In genomic region chr1:204018460-204018859, GRCh38 we compare ENCODE assay signal across 18 cellular contexts. TPM values are rescaled to one million over a fixed set of nuclear protein-coding genes. Genes with fewer than 3 reads are reported as not detected.
DNase-seq lines count a peak whose midpoint lies in the region; ATAC-seq and TF ChIP-seq lines count a peak whose summit lies in the region.
"Had no signal": no experiment of that assay in that cellular context is flagged by ENCODE, and none has a peak within 500 bp of the region (broad histone marks: within the 10 kb centered on the region; RNA-seq: fewer than 3 reads in every experiment).

No MANE protein-coding gene starts in this region.

- no peaks in the 10 kb centered on the region for H4K20me1 ChIP-seq in HCT116 (ENCODE audit: insufficient read depth)
- H4K20me1 ChIP-seq: BLaER1 treated with 17β-estradiol and CSF1 and Interleukin-3, amounts not matched to agents 10 nM and 100 nM had no signal

- BruUV-seq in HCT116 (replicated peaks; lab: Mats Ljungman, UMichigan): no TSS peak

- H3K27me3 Mint-ChIP-seq in WTC11 (ENCODE audit: low read depth) (0 out of 2 replicates have a peak, but pooled peaks cover 6% of the 10 kb centered on the region), nephron progenitor cell (ENCODE audit: low read depth, poor library complexity) (peaks cover 4% of the 10 kb centered on the region)
- H3K27me3 Mint-ChIP-seq in effector memory CD8-positive, alpha-beta T cell: peaks cover 0 to 5% of the 10 kb centered on the region in 2 donors

- POLR2A ChIA-PET in HCT116 (lab: Charles Lee): no interaction called here
- POLR2A ChIA-PET in WTC11 (lab: Charles Lee): no interaction called here

- ATAC-seq in HCT116 (no peak), WTC11 (peak; percentile 47)
- no peak for ATAC-seq in effector memory CD8-positive, alpha-beta T cell (replicated peaks)
- ATAC-seq: CD8-positive, alpha-beta T cell had no signal

- no peaks in the 10 kb centered on the region for H3K36me3 Mint-ChIP-seq in WTC11
- H3K36me3 Mint-ChIP-seq in nephron progenitor cell (ENCODE audit: low read depth): no peaks in the 10 kb centered on the region
- no peaks in the 10 kb centered on the region for H3K36me3 Mint-ChIP-seq in effector memory CD8-positive, alpha-beta T cell (ENCODE audit: insufficient read depth)
- H3K36me3 Mint-ChIP-seq: CD8-positive, alpha-beta T cell had no signal

- TF ChIP-seq CTCF in 22Rv1 (IDR thresholded peaks at IDR 0.05) (no peak), HCT116 (IDR thresholded peaks at IDR 0.05 in 2 of 3, conservative IDR thresholded peaks at IDR 0.05 in 1 of 3; ENCODE audit: borderline replicate concordance in 1 of 3, insufficient read depth in 1 of 3, low read depth in 2 of 3, low read length in 2 of 3) (no peak), WTC11 (IDR thresholded peaks at IDR 0.05) (no peak), nephron progenitor cell (IDR thresholded peaks at IDR 0.05) (no peak), esophagus squamous epithelium (IDR thresholded peaks at IDR 0.05) (no peak)

- H3K9me3 Mint-ChIP-seq in WTC11 (peaks cover 4% of the 10 kb centered on the region; the same call in 1 of the 2 replicates), nephron progenitor cell (no peaks in the 10 kb centered on the region)
- peaks cover 0 to 1% of the 10 kb centered on the region in 2 donors for H3K9me3 Mint-ChIP-seq in effector memory CD8-positive, alpha-beta T cell
- H3K9me3 Mint-ChIP-seq: CD8-positive, alpha-beta T cell; HFFc6 had no signal

- H3K27ac ChIP-seq in 22Rv1: peak overlapping the region; percentile 51
- no peak overlapping the region for H3K27ac ChIP-seq in HCT116 (ENCODE audit: low read depth, low read length)
- H3K27ac ChIP-seq in esophagus squamous epithelium: no peak overlapping the region
- H3K27ac ChIP-seq: BLaER1 treated with 17β-estradiol and CSF1 and Interleukin-3, amounts not matched to agents 10 nM and 100 nM; HL-60 had no signal

- H3K9me3 ChIP-seq in HCT116 (ENCODE audit: control insufficient read depth in 1 of 2, insufficient read depth in 1 of 2, low read depth in 1 of 2, low read length in 2 of 2): no peaks in the 10 kb centered on the region
- H3K9me3 ChIP-seq in esophagus squamous epithelium: no peaks in the 10 kb centered on the region
- H3K9me3 ChIP-seq: BLaER1 treated with 17β-estradiol and CSF1 and Interleukin-3, amounts not matched to agents 10 nM and 100 nM had no signal

- RAD21 ChIA-PET in HCT116 (lab: Charles Lee; ENCODE audit: low non-redundant PET in 1 of 2, low total read pairs in 2 of 2, uncharacterized antibody in 2 of 2, unreplicated experiment in 2 of 2): no interaction called here

- no peak for TF ChIP-seq RAD21 in HCT116 (IDR thresholded peaks at IDR 0.05; ENCODE audit: low read depth)

- no peak overlapping the region for H3K4me3 Mint-ChIP-seq in WTC11
- no peak overlapping the region for H3K4me3 Mint-ChIP-seq in nephron progenitor cell
- H3K4me3 Mint-ChIP-seq in effector memory CD8-positive, alpha-beta T cell: no peak overlapping the region
- H3K4me3 Mint-ChIP-seq: B cell; CD8-positive, alpha-beta T cell; HFFc6 had no signal

- H3K79me2 ChIP-seq in HCT116 (ENCODE audit: insufficient read depth, low read length): no peaks in the 10 kb centered on the region

- CTCF ChIA-PET in HCT116 (lab: Charles Lee): no interaction called here
- CTCF ChIA-PET in WTC11 (lab: Charles Lee): interaction anchor here (1.6 kb wide), 2 partner anchors 111 to 147 kb away, joined by 3 to 6 read pairs; no protein-coding TSS in a partner anchor

- 51 to 58% methylated on average over 2 of the region's 2 CpGs for WGBS in esophagus squamous epithelium, 2 donors

- H3K27me3 ChIP-seq in HCT116 (ENCODE audit: insufficient read depth, low read length) (no peaks in the 10 kb centered on the region), esophagus squamous epithelium (no peaks in the 10 kb centered on the region)
- H3K27me3 ChIP-seq: BLaER1 treated with 17β-estradiol and CSF1 and Interleukin-3, amounts not matched to agents 10 nM and 100 nM had no signal

- TF ChIP-seq POLR2A in HCT116 (IDR thresholded peaks at IDR 0.05; ENCODE audit: borderline replicate concordance, extremely low read depth, insufficient read depth, insufficient read length): no peak
- no peak for TF ChIP-seq POLR2A in esophagus squamous epithelium (IDR thresholded peaks at IDR 0.05)

- H2AFZ ChIP-seq in HCT116 (ENCODE audit: low read depth, low read length, poor library complexity, severe bottlenecking): peak overlapping the region; percentile 19

- H3K4me1 Mint-ChIP-seq in WTC11 (peaks cover 30% of the 10 kb centered on the region), nephron progenitor cell (peaks cover 56% of the 10 kb centered on the region)
- no peaks in the 10 kb centered on the region for H3K4me1 Mint-ChIP-seq in effector memory CD8-positive, alpha-beta T cell (ENCODE audit: low read depth in 2 of 2)
- H3K4me1 Mint-ChIP-seq: B cell had no signal

- H3K4me1 ChIP-seq in HCT116 (ENCODE audit: control insufficient read depth in 1 of 2, insufficient read depth in 2 of 2, low read length in 2 of 2) (peaks cover 0 to 6% of the 10 kb centered on the region in 2 experiments; a peak in 1 of 4 replicates), esophagus squamous epithelium (no peaks in the 10 kb centered on the region)
- H3K4me1 ChIP-seq: BLaER1 treated with 17β-estradiol and CSF1 and Interleukin-3, amounts not matched to agents 10 nM and 100 nM had no signal

- H3K4me3 ChIP-seq in HCT116 (replicated peaks in 1 of 2; ENCODE audit: low read depth in 1 of 2, low read length in 2 of 2) (no peak overlapping the region), esophagus squamous epithelium (no peak overlapping the region)
- H3K4me3 ChIP-seq: BLaER1 treated with 17β-estradiol and CSF1 and Interleukin-3, amounts not matched to agents 10 nM and 100 nM had no signal

- no peak for DNase-seq in HCT116 (ENCODE audit: low read depth, low spot score)
- no peak for DNase-seq in WTC11 (ENCODE audit: low spot score)
- DNase-seq in nephron progenitor cell: no peak
- DNase-seq in effector memory CD8-positive, alpha-beta T cell: no peak
- DNase-seq in esophagus squamous epithelium (lab: John Stamatoyannopoulos, UW): no peak
- no peak for DNase-seq in activated naive CD4-positive, alpha-beta T cell treated with Interleukin-2 at 50 U/mL for 16 hours
- no peak for DNase-seq in NCI-H748 (lab: John Stamatoyannopoulos, UW; ENCODE audit: unreplicated experiment)
- DNase-seq: Calu3; CD8-positive, alpha-beta T cell; DMS79 treated with DMSO at 0.1 percent for 48 hours; GF-D8; GOT3; H7; HFFc6 had no signal

- intact Hi-C loops in HCT116 (cut with micrococcal nuclease) (no loop called here), esophagus squamous epithelium (cut with DNase I) (no loop called here)

- H3K27ac Mint-ChIP-seq in WTC11 (no peak overlapping the region), nephron progenitor cell (peak overlapping the region; percentile 25)
- no peak overlapping the region for H3K27ac Mint-ChIP-seq in effector memory CD8-positive, alpha-beta T cell
- H3K27ac Mint-ChIP-seq: B cell; CD8-positive, alpha-beta T cell; HFFc6 had no signal

- no peak overlapping the region for H3K9ac ChIP-seq in HCT116 (ENCODE audit: low read length)
- H3K9ac ChIP-seq: BLaER1 treated with 17β-estradiol and CSF1 and Interleukin-3, amounts not matched to agents 10 nM and 100 nM had no signal

- no peaks in the 10 kb centered on the region for H3K9me2 ChIP-seq in HCT116 (ENCODE audit: insufficient read depth)

- H3K36me3 ChIP-seq in HCT116 (ENCODE audit: control insufficient read depth in 1 of 2, insufficient read depth in 2 of 2, low read length in 2 of 2) (no peaks in the 10 kb centered on the region), esophagus squamous epithelium (no peaks in the 10 kb centered on the region)
- H3K36me3 ChIP-seq: BLaER1 treated with 17β-estradiol and CSF1 and Interleukin-3, amounts not matched to agents 10 nM and 100 nM had no signal

- no peak overlapping the region for H3K4me2 ChIP-seq in HCT116 (ENCODE audit: low read length)
- H3K4me2 ChIP-seq: BLaER1 treated with 17β-estradiol and CSF1 and Interleukin-3, amounts not matched to agents 10 nM and 100 nM had no signal

TF ChIP-seq in HCT116, 20 proteins besides CTCF, POLR2A, EP300 and RAD21:
- TF ChIP-seq CEBPB (IDR thresholded peaks at IDR 0.05; ENCODE audit: low read depth): no peak
- TF ChIP-seq ATF3 (IDR thresholded peaks at IDR 0.05): no peak

TF ChIP-seq in WTC11, 78 proteins besides CTCF, POLR2A, EP300 and RAD21:
- TF ChIP-seq TP53 (CRISPR knock-in tag; IDR thresholded peaks at IDR 0.05): no peak
- TF ChIP-seq ESRRA (CRISPR knock-in tag; IDR thresholded peaks at IDR 0.05; ENCODE audit: borderline replicate concordance): no peak
- TF ChIP-seq IRF2 (CRISPR knock-in tag; IDR thresholded peaks at IDR 0.05; ENCODE audit: borderline replicate concordance, low read depth): no peak
- no peak for TF ChIP-seq E2F4 (CRISPR knock-in tag; IDR thresholded peaks at IDR 0.05; ENCODE audit: borderline replicate concordance, low read depth)
- TF ChIP-seq USF2 (CRISPR knock-in tag; IDR thresholded peaks at IDR 0.05): no peak
- TF ChIP-seq ZNF232 (CRISPR knock-in tag; IDR thresholded peaks at IDR 0.05): no peak
- no peak for TF ChIP-seq SMAD3 (CRISPR knock-in tag; IDR thresholded peaks at IDR 0.05; ENCODE audit: borderline replicate concordance)
- no peak for TF ChIP-seq GTF2I (CRISPR knock-in tag; conservative IDR thresholded peaks at IDR 0.05)
- TF ChIP-seq RORB (CRISPR knock-in tag; IDR thresholded peaks at IDR 0.05): no peak
- TF ChIP-seq CREM (CRISPR knock-in tag; IDR thresholded peaks at IDR 0.05): no peak

RNA-seq across cellular contexts. Expression of gene SOX13, which starts 54.5 kb away (rescaled TPM):
- total RNA-seq in HCT116 (2021; ENCODE audit: unreplicated experiment) (35.6 TPM), WTC11 (2021) (139 to 171 TPM (median 148 TPM) in 3 replicates), esophagus squamous epithelium (10 to 100 TPM in 3 of 4 donors, 1 to 10 TPM in 1; 9.0 to 21.2 (median 14.5) TPM)
- 24.6 and 25.2 TPM in 2 replicates for polyA plus RNA-seq in HCT116 (2012)
